29 cellular contexts compared by ENCODE assay signal in genomic region chr16:59907671-59908070, GRCh38.
"Had no signal": no experiment of that assay in that cellular context is flagged by ENCODE, and none has a peak within 500 bp of the region (broad histone marks: within the 10 kb centered on the region; RNA-seq: fewer than 3 reads in every experiment).

No MANE protein-coding gene starts in this region.

- H3K27me3 Mint-ChIP-seq: activated CD4-positive, alpha-beta memory T cell treated with anti-CD3 and anti-CD28 coated beads for 36 hours; activated CD4-positive, alpha-beta T cell treated with anti-CD3 and anti-CD28 coated beads, Interleukin-2, amount 10 ng/mL, durations not matched to agents 24 days and 14 days; activated naive CD8-positive, alpha-beta T cell treated with anti-CD3 and anti-CD28 coated beads for 36 hours; natural killer cell treated with Interleukin-12 subunit alpha and Interleukin-12 subunit beta and Interleukin-15 and Interleukin-18, amount 100 ng/mL, for 72 hours had no signal

- H3K9me3 ChIP-seq: adrenal gland, pancreas, psoas muscle, sigmoid colon, testis, transverse colon had no signal

- H3K27ac ChIP-seq: adrenal gland, brain microvascular endothelial cell, coronary artery, dorsolateral prefrontal cortex, pancreas, psoas muscle, sigmoid colon, testis, transverse colon, WERI-Rb-1 had no signal

- H3K27me3 ChIP-seq: adrenal gland, brain microvascular endothelial cell, pancreas, sigmoid colon, testis, transverse colon had no signal

- ATAC-seq: left ventricle myocardium superior; mucosa of descending colon; natural killer cell treated with Interleukin-12 subunit alpha and Interleukin-12 subunit beta and Interleukin-15 and Interleukin-18, amount 100 ng/mL, for 72 hours; pancreas; psoas muscle had no signal

- H3K27ac Mint-ChIP-seq: activated CD4-positive, alpha-beta memory T cell treated with anti-CD3 and anti-CD28 coated beads for 36 hours; activated CD4-positive, alpha-beta T cell treated with anti-CD3 and anti-CD28 coated beads, Interleukin-2, amount 10 ng/mL, durations not matched to agents 24 days and 14 days; activated naive CD4-positive, alpha-beta T cell treated with anti-CD3 and anti-CD28 coated beads for 36 hours; activated naive CD8-positive, alpha-beta T cell treated with anti-CD3 and anti-CD28 coated beads for 36 hours; activated T-helper 1 cell treated with anti-CD3 and anti-CD28 coated beads, Interleukin-12 subunit alpha, Interleukin-12 subunit beta, Interleukin-2, Interleukin-4 antibody, amounts not matched to agents 30 ng/mL and 10 ng/mL and 1 ng/mL, durations not matched to agents 14 hours and 24 hours and 36 hours; natural killer cell treated with Interleukin-12 subunit alpha and Interleukin-12 subunit beta and Interleukin-15 and Interleukin-18, amount 100 ng/mL, for 72 hours had no signal

- H3K4me3 ChIP-seq: adrenal gland, coronary artery, mucosa of descending colon, pancreas, psoas muscle, sigmoid colon, testis, transverse colon had no signal

- H3K36me3 Mint-ChIP-seq: activated CD4-positive, alpha-beta memory T cell treated with anti-CD3 and anti-CD28 coated beads for 36 hours; activated naive CD8-positive, alpha-beta T cell treated with anti-CD3 and anti-CD28 coated beads for 36 hours had no signal

- H3K9me3 Mint-ChIP-seq: activated CD4-positive, alpha-beta T cell treated with anti-CD3 and anti-CD28 coated beads, Interleukin-2, amount 10 ng/mL, durations not matched to agents 24 days and 14 days; activated naive CD4-positive, alpha-beta T cell treated with anti-CD3 and anti-CD28 coated beads for 36 hours had no signal

- H3K4me1 Mint-ChIP-seq: activated CD4-positive, alpha-beta T cell treated with anti-CD3 and anti-CD28 coated beads, Interleukin-2, amount 10 ng/mL, durations not matched to agents 24 days and 14 days; activated naive CD8-positive, alpha-beta T cell treated with anti-CD3 and anti-CD28 coated beads for 36 hours had no signal

- DNase-seq: activated CD4-positive, alpha-beta memory T cell treated with anti-CD3 and anti-CD28 coated beads for 36 hours; activated CD4-positive, alpha-beta T cell treated with anti-CD3 and anti-CD28 coated beads, Interleukin-2, amount 10 ng/mL, durations not matched to agents 24 days and 14 days; activated CD4-positive, CD25-positive, alpha-beta regulatory T cell treated with anti-CD3 and anti-CD28 coated beads, Interleukin-2, amount 50 U/mL, for 72 hours; activated CD8-positive, alpha-beta memory T cell treated with anti-CD3 and anti-CD28 coated beads, Interleukin-2, amount 50 U/mL, for 4 hours; activated effector memory CD4-positive, alpha-beta T cell treated with anti-CD3 and anti-CD28 coated beads, Interleukin-2, amount 50 U/mL, for 16 hours; activated naive CD4-positive, alpha-beta T cell treated with anti-CD3 and anti-CD28 coated beads for 36 hours; activated naive CD8-positive, alpha-beta T cell treated with anti-CD3 and anti-CD28 coated beads for 36 hours; activated T-cell treated with anti-CD3 and anti-CD28 coated beads, Interleukin-2, amount 50 U/mL, for 1 hour; adrenal gland; aorta; brain microvascular endothelial cell; dorsolateral prefrontal cortex; effector memory CD4-positive, alpha-beta T cell; islet precursor cell; left ventricle myocardium superior; mucosa of descending colon; pancreas; psoas muscle; sigmoid colon; stimulated activated CD4-positive, alpha-beta T cell treated with anti-CD3 and anti-CD28 coated beads, Interleukin-15, amount 100 ng/mL, for 24 hours; stimulated activated CD4-positive, alpha-beta T cell treated with anti-CD3 and anti-CD28 coated beads, Interleukin-2, amount 100 ng/mL, for 24 hours; stimulated activated naive CD4-positive, alpha-beta T cell; T-helper 9 cell; testis; transverse colon; WERI-Rb-1 had no signal

- H3K36me3 ChIP-seq: adrenal gland, brain microvascular endothelial cell, pancreas, sigmoid colon, transverse colon, WERI-Rb-1 had no signal

- H3K4me1 ChIP-seq: adrenal gland, pancreas, psoas muscle, sigmoid colon, testis, transverse colon had no signal

- H3K4me3 Mint-ChIP-seq: activated CD4-positive, alpha-beta memory T cell treated with anti-CD3 and anti-CD28 coated beads for 36 hours; activated CD4-positive, alpha-beta T cell treated with anti-CD3 and anti-CD28 coated beads, Interleukin-2, amount 10 ng/mL, durations not matched to agents 24 days and 14 days; activated naive CD4-positive, alpha-beta T cell treated with anti-CD3 and anti-CD28 coated beads for 36 hours; activated naive CD8-positive, alpha-beta T cell treated with anti-CD3 and anti-CD28 coated beads for 36 hours; activated T-helper 1 cell treated with anti-CD3 and anti-CD28 coated beads, Interleukin-12 subunit alpha, Interleukin-12 subunit beta, Interleukin-2, Interleukin-4 antibody, amounts not matched to agents 30 ng/mL and 10 ng/mL and 1 ng/mL, durations not matched to agents 14 hours and 24 hours and 36 hours; natural killer cell treated with Interleukin-12 subunit alpha and Interleukin-12 subunit beta and Interleukin-15 and Interleukin-18, amount 100 ng/mL, for 72 hours had no signal
